In genomic region chr1:208351838-208352237, GRCh38 we compare ENCODE assay signal across 1 cellular context.
TF ChIP-seq lines count a peak whose summit lies in the region.

No MANE protein-coding gene starts in this region.

TF ChIP-seq in K562, 482 proteins besides CTCF, POLR2A, EP300 and RAD21 (continued from another document and continues in another):
- TF ChIP-seq CEBPZ (IDR thresholded peaks at IDR 0.05; ENCODE audit: borderline replicate concordance, low read depth, low read length) (no peak), PHF20 (IDR thresholded peaks at IDR 0.05; ENCODE audit: partially characterized antibody) (no peak), POLR2AphosphoS2 (IDR thresholded peaks at IDR 0.05; ENCODE audit: low read length) (no peak), GABPA (tag; conservative IDR thresholded peaks at IDR 0.05; ENCODE audit: low read depth) (no peak), PRDM10 (IDR thresholded peaks at IDR 0.05; ENCODE audit: partially characterized antibody) (peak; percentile 35), SP2 (IDR thresholded peaks at IDR 0.05; ENCODE audit: extremely low read depth, low read depth, low read length, poor library complexity, severe bottlenecking) (no peak), STAT5B (CRISPR knock-in tag; IDR thresholded peaks at IDR 0.05) (no peak), UBTF (IDR thresholded peaks at IDR 0.05; ENCODE audit: borderline replicate concordance in 1 of 2, low read depth in 2 of 2, low read length in 2 of 2) (no peak), ZNF696 (CRISPR knock-in tag; conservative IDR thresholded peaks at IDR 0.05) (no peak), ZNF311 (CRISPR knock-in tag; IDR thresholded peaks at IDR 0.05) (no peak), GTF2B (IDR thresholded peaks at IDR 0.05; ENCODE audit: extremely low read depth, insufficient read length) (no peak), ZNF121 (CRISPR knock-in tag; conservative IDR thresholded peaks at IDR 0.05) (no peak), KAT7 (CRISPR knock-in tag; IDR thresholded peaks at IDR 0.05; ENCODE audit: borderline replicate concordance) (no peak), ZMIZ1 (IDR thresholded peaks at IDR 0.05; ENCODE audit: low read depth in 2 of 2, low read length in 2 of 2) (no peak), MAFK (IDR thresholded peaks at IDR 0.05; ENCODE audit: low read length) (no peak), ZNF507 (tag; conservative IDR thresholded peaks at IDR 0.05) (no peak), KDM1A (IDR thresholded peaks at IDR 0.05) (0 out of 4 replicates have a peak, but pooled peaks of 1 of the 2 experiments have one; percentile 11), HINFP (tag; conservative IDR thresholded peaks at IDR 0.05; ENCODE audit: low read depth) (no peak), NR2F6 (CRISPR knock-in tag; IDR thresholded peaks at IDR 0.05) (no peak), NELFE (IDR thresholded peaks at IDR 0.05; ENCODE audit: insufficient read depth, insufficient read length) (no peak), CLOCK (CRISPR knock-in tag; IDR thresholded peaks at IDR 0.05; ENCODE audit: borderline replicate concordance) (no peak), ZNF280A (IDR thresholded peaks at IDR 0.05; ENCODE audit: low read depth, partially characterized antibody) (no peak), CAMTA2 (CRISPR knock-in tag; conservative IDR thresholded peaks at IDR 0.05) (no peak), SMARCA4 (IDR thresholded peaks at IDR 0.05) (peak; percentile 32; the same call in 1 of the 2 replicates), SAFB2 (IDR thresholded peaks at IDR 0.05; ENCODE audit: borderline replicate concordance, low read depth, low read length, severe bottlenecking) (no peak), L3MBTL2 (IDR thresholded peaks at IDR 0.05) (no peak), ADNP (tag; IDR thresholded peaks at IDR 0.05) (0 out of 2 replicates have a peak, but pooled peaks have one; percentile 45), ZNF146 (CRISPR knock-in tag; IDR thresholded peaks at IDR 0.05; ENCODE audit: unreplicated experiment) (no peak), GMEB1 (CRISPR knock-in tag; IDR thresholded peaks at IDR 0.05) (no peak), ZNF77 (CRISPR knock-in tag; IDR thresholded peaks at IDR 0.05) (no peak), NFE2L1 (tag; IDR thresholded peaks at IDR 0.05; ENCODE audit: borderline replicate concordance, low read depth) (no peak), NR2C1 (IDR thresholded peaks at IDR 0.05) (no peak), NR2C1 (tag; IDR thresholded peaks at IDR 0.05) (no peak), MCM5 (IDR thresholded peaks at IDR 0.05; ENCODE audit: low read depth) (no peak)
